ENCODE assay signal across 27 cellular contexts in genomic region chr2:224861266-224861665, GRCh38.
A peak's percentile ranks its signal among the peaks of the same experiment; 100 is the strongest.
DNase-seq lines count a peak whose midpoint lies in the region; ATAC-seq lines count a peak whose summit lies in the region.
"Had no signal": no experiment of that assay in that cellular context is flagged by ENCODE, and none has a peak within 500 bp of the region (broad histone marks: within the 10 kb centered on the region; RNA-seq: fewer than 3 reads in every experiment).

No MANE protein-coding gene starts in this region.

- H3K4me3 Mint-ChIP-seq in activated CD8-positive, alpha-beta memory T cell treated with anti-CD3 and anti-CD28 coated beads, Interleukin-2, amount 10 ng/mL, durations not matched to agents 7 days and 5 days: no peak overlapping the region
- no peak overlapping the region for H3K4me3 Mint-ChIP-seq in activated naive CD8-positive, alpha-beta T cell treated with anti-CD3 and anti-CD28 coated beads, Interleukin-2, amount 50 U/mL, for 24 hours
- H3K4me3 Mint-ChIP-seq in memory B cell: no peak overlapping the region
- H3K4me3 Mint-ChIP-seq: activated T-cell treated with anti-CD3 and anti-CD28 coated beads, Interleukin-2, amount 50 U/mL, for 4 hours; nephron; type B pancreatic cell had no signal

- H3K9me3 Mint-ChIP-seq in activated CD8-positive, alpha-beta memory T cell treated with anti-CD3 and anti-CD28 coated beads, Interleukin-2, amount 10 ng/mL, durations not matched to agents 7 days and 5 days (ENCODE audit: low read depth): no peaks in the 10 kb centered on the region
- H3K9me3 Mint-ChIP-seq in activated naive CD8-positive, alpha-beta T cell treated with anti-CD3 and anti-CD28 coated beads, Interleukin-2, amount 50 U/mL, for 24 hours: no peaks in the 10 kb centered on the region
- H3K9me3 Mint-ChIP-seq in memory B cell: no peaks in the 10 kb centered on the region
- H3K9me3 Mint-ChIP-seq: activated T-cell treated with anti-CD3 and anti-CD28 coated beads, Interleukin-2, amount 50 U/mL, for 4 hours; nephron; type B pancreatic cell had no signal

- CTCF ChIA-PET in activated CD8-positive, alpha-beta memory T cell treated with anti-CD3 and anti-CD28 coated beads, Interleukin-2, amount 10 ng/mL, durations not matched to agents 7 days and 5 days (lab: Charles Lee): no interaction called here

- H3K4me1 Mint-ChIP-seq in activated CD8-positive, alpha-beta memory T cell treated with anti-CD3 and anti-CD28 coated beads, Interleukin-2, amount 10 ng/mL, durations not matched to agents 7 days and 5 days: no peaks in the 10 kb centered on the region
- H3K4me1 Mint-ChIP-seq in activated naive CD8-positive, alpha-beta T cell treated with anti-CD3 and anti-CD28 coated beads, Interleukin-2, amount 50 U/mL, for 24 hours: no peaks in the 10 kb centered on the region
- H3K4me1 Mint-ChIP-seq in memory B cell: peaks cover 4% of the 10 kb centered on the region

- no peak for DNase-seq in activated CD8-positive, alpha-beta memory T cell treated with anti-CD3 and anti-CD28 coated beads, Interleukin-2, amount 10 ng/mL, durations not matched to agents 7 days and 5 days
- no peak for DNase-seq in activated CD8-positive, alpha-beta memory T cell treated with anti-CD3 and anti-CD28 coated beads, Interleukin-2, amount 50 U/mL, for 48 hours
- DNase-seq in EL (peak; percentile 28), memory B cell (ENCODE audit: low spot score in 2 of 2) (no peak), germinal center (ENCODE audit: low spot score) (no peak), NCI-H2081 treated with DMSO at 0.1 percent for 48 hours (lab: John Stamatoyannopoulos, UW) (no peak)
- DNase-seq in activated naive CD8-positive, alpha-beta T cell treated with anti-CD3 and anti-CD28 coated beads, Interleukin-2, amount 50 U/mL, for 24 hours: no peak
- DNase-seq: 8988T; activated naive CD4-positive, alpha-beta T cell treated with Interleukin-2 at 50 U/mL for 16 hours; activated T-cell treated with anti-CD3 and anti-CD28 coated beads, Interleukin-2, amount 50 U/mL, for 4 hours; C1 segment of cervical spinal cord; DMS79 treated with DMSO at 0.1 percent for 48 hours; effector CD8-positive, alpha-beta T cell; HCEC 1CT; head of caudate nucleus; Kasumi-1; kidney; NCI-H146; NCI-H2107; SHP77 treated with DMSO at 0.1 percent for 48 hours; stimulated activated CD4-positive, alpha-beta T cell treated with anti-CD3 and anti-CD28 coated beads, Interleukin-4, amount 100 ng/mL, for 24 hours; substantia nigra; T-helper 9 cell had no signal

- ATAC-seq in activated CD8-positive, alpha-beta memory T cell treated with anti-CD3 and anti-CD28 coated beads, Interleukin-2, amount 10 ng/mL, durations not matched to agents 7 days and 5 days: no peak
- no peak for ATAC-seq in activated naive CD8-positive, alpha-beta T cell treated with anti-CD3 and anti-CD28 coated beads, Interleukin-2, amount 50 U/mL, for 24 hours
- ATAC-seq in memory B cell (ENCODE audit: low read depth) (no peak), GM21423 (IDR thresholded peaks at IDR 0.05; ENCODE audit: unreplicated experiment) (no peak)
- ATAC-seq: activated T-cell treated with anti-CD3 and anti-CD28 coated beads, Interleukin-2, amount 50 U/mL, for 4 hours; Panc1 had no signal

- H3K27ac Mint-ChIP-seq in activated CD8-positive, alpha-beta memory T cell treated with anti-CD3 and anti-CD28 coated beads, Interleukin-2, amount 10 ng/mL, durations not matched to agents 7 days and 5 days: peak overlapping the region; percentile 50
- peak overlapping the region; percentile 32 for H3K27ac Mint-ChIP-seq in activated naive CD8-positive, alpha-beta T cell treated with anti-CD3 and anti-CD28 coated beads, Interleukin-2, amount 50 U/mL, for 24 hours
- peak overlapping the region; percentile 1 for H3K27ac Mint-ChIP-seq in memory B cell
- H3K27ac Mint-ChIP-seq: nephron, type B pancreatic cell had no signal

- H3K36me3 Mint-ChIP-seq in activated CD8-positive, alpha-beta memory T cell treated with anti-CD3 and anti-CD28 coated beads, Interleukin-2, amount 10 ng/mL, durations not matched to agents 7 days and 5 days: peaks cover 65% of the 10 kb centered on the region
- H3K36me3 Mint-ChIP-seq in activated naive CD8-positive, alpha-beta T cell treated with anti-CD3 and anti-CD28 coated beads, Interleukin-2, amount 50 U/mL, for 24 hours (ENCODE audit: low read depth): peaks cover 63% of the 10 kb centered on the region
- peaks cover 28% of the 10 kb centered on the region for H3K36me3 Mint-ChIP-seq in memory B cell
- H3K36me3 Mint-ChIP-seq: type B pancreatic cell had no signal

- no peaks in the 10 kb centered on the region for H3K27me3 Mint-ChIP-seq in activated CD8-positive, alpha-beta memory T cell treated with anti-CD3 and anti-CD28 coated beads, Interleukin-2, amount 10 ng/mL, durations not matched to agents 7 days and 5 days
- no peaks in the 10 kb centered on the region for H3K27me3 Mint-ChIP-seq in activated naive CD8-positive, alpha-beta T cell treated with anti-CD3 and anti-CD28 coated beads, Interleukin-2, amount 50 U/mL, for 24 hours
- no peaks in the 10 kb centered on the region for H3K27me3 Mint-ChIP-seq in memory B cell
- H3K27me3 Mint-ChIP-seq: type B pancreatic cell had no signal
